ENCODE assay signal across 8 cellular contexts in the genomic region with DNA sequence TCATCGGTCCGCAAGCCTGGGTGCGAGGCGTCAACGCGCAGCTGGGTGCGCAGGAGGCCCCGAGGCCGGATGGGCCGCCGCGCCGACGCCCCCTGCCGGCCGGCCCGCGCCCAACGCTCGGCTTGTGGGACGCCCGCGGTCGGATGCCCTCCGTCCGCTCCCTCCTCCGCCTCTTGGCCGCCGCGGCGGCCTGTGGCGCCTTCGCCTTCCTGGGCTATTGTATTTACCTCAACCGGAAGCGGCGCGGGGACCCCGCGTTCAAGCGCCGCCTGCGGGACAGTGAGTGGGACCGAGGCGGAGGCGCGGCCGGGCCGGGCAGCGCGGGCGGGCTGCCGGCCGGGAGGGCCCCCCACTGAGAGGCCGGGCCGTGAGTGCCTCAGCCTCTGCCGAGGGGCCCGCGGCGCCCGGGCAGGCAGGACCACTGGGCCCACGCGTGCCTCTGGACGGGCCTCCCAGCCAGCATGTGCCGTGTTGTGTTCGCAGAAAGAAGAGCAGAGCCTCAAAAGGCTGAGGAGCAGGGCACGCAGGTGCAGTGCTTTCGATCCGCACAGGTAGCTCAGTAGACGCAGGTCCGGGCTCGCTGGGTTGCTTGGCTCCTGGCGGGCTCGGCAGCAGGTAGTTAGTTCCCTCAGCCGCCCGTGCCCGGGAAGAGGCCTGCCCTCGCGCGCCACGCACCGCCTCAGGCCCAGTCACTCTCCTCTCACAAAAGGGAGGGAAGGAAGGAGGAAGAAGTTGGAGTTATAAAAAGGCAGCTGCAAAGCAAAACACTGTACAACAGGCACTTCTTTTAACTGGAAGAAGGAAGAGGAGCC. TPM values are rescaled to one million over a fixed set of nuclear protein-coding genes. Genes with fewer than 3 reads are reported as not detected.
A peak's percentile ranks its signal among the peaks of the same experiment; 100 is the strongest.
DNase-seq lines count a peak whose midpoint lies in the region; ATAC-seq, FAIRE-seq and TF ChIP-seq lines count a peak whose summit lies in the region.

TOMM20L (plus strand) TSS at position 116 of the 812 bp plus-strand sequence; CDS start at position 144, 28 bp downstream.

- H3K27ac Mint-ChIP-seq in HFFc6 (peak within 1 kb of the TSS; percentile 67), activated B cell treated with CpG ODN at 0.5 μM for 24 hours (peak within 1 kb of the TSS; percentile 77)

- no peaks in the 10 kb centered on the region for H3K79me2 ChIP-seq in keratinocyte (ENCODE audit: control insufficient read depth, insufficient read depth, low read length)

- H3K9me3 ChIP-seq in keratinocyte (ENCODE audit: control insufficient read depth, low read depth, low read length): no peaks in the 10 kb centered on the region

- intact Hi-C loops in activated B cell treated with CpG ODN at 0.5 μM for 24 hours (cut with micrococcal nuclease): loop anchor here (1.0 to 2.0 kb wide), 4 partner anchors 19 to 288 kb away; partner anchors contain the start of genes KIAA0586, PSMA3 and TIMM9

- H3K9ac ChIP-seq in keratinocyte (ENCODE audit: control insufficient read depth, extremely low read depth, insufficient read depth, low read length): peak within 1 kb of the TSS; percentile 46

- no peaks in the 10 kb centered on the region for H4K20me1 ChIP-seq in keratinocyte (ENCODE audit: control insufficient read depth, extremely low read depth, insufficient read depth, low read length)

- dilution Hi-C loops in keratinocyte (cut with MboI; ENCODE audit: extremely low pct_ligation_motif_present, low sequenced_read_pairs): no loop called here

- H3K4me1 ChIP-seq in keratinocyte (ENCODE audit: control insufficient read depth, extremely low read depth, insufficient read depth, low read length): peaks cover 4% of the 10 kb centered on the region

- H3K4me3 Mint-ChIP-seq in HFFc6 (peak within 1 kb of the TSS; percentile 70), activated B cell treated with CpG ODN at 0.5 μM for 24 hours (peak within 1 kb of the TSS; percentile 83)

- no peaks in the 10 kb centered on the region for H3K36me3 Mint-ChIP-seq in HFFc6 (ENCODE audit: low read depth)
- H3K36me3 Mint-ChIP-seq in activated B cell treated with CpG ODN at 0.5 μM for 24 hours (ENCODE audit: low read depth): no peaks in the 10 kb centered on the region

- TF ChIP-seq CTCF in HFFc6 (IDR thresholded peaks at IDR 0.05) (peak; percentile 95), activated B cell treated with CpG ODN at 0.5 μM for 24 hours (IDR thresholded peaks at IDR 0.05) (peak; percentile 76), cardiac fibroblast (IDR thresholded peaks at IDR 0.05; ENCODE audit: low read depth, low read length) (peak; percentile 25), keratinocyte (optimal IDR thresholded peaks at IDR 0.05 in 1 of 3, IDR thresholded peaks at IDR 0.05 in 1 of 3, conservative IDR thresholded peaks at IDR 0.05 in 1 of 3; ENCODE audit: extremely low read depth in 1 of 3, insufficient read depth in 2 of 3, low read length in 3 of 3) (peak in 2 of 3 experiments; percentile 53 to 84)

- ATAC-seq in activated B cell treated with CpG ODN at 0.5 μM for 24 hours (ENCODE audit: low read depth): peak; percentile 92

- CTCF ChIA-PET in activated B cell treated with CpG ODN at 0.5 μM for 24 hours (lab: Charles Lee): interaction anchor here (0.6 to 2.0 kb wide), 15 partner anchors 16 to 287 kb away, joined by 3 to 5 read pairs (median 3); partner anchors contain the start of genes KIAA0586 and TIMM9

- no peaks in the 10 kb centered on the region for H3K27me3 ChIP-seq in keratinocyte (ENCODE audit: control insufficient read depth, extremely low read depth, insufficient read depth, low read length)

- DNase-seq in GM12892 (ENCODE audit: insufficient read length): peak; percentile 86
- peak; percentile 6 for DNase-seq in HFFc6
- DNase-seq in NCI-H1092 (lab: John Stamatoyannopoulos, UW): peak; percentile 54
- peak; percentile 83 for DNase-seq in activated B cell treated with CpG ODN at 0.5 μM for 24 hours
- DNase-seq in cardiac fibroblast (ENCODE audit: low read depth in 2 of 2): peak; percentile 62 to 71
- DNase-seq in keratinocyte (ENCODE audit: low read depth, low spot score): peak; percentile 2
- peak; percentile 45 to 63 for DNase-seq in stimulated activated CD4-positive, alpha-beta T cell treated with anti-CD3 and anti-CD28 coated beads, Interleukin-15, amount 100 ng/mL, for 1 hour (ENCODE audit: low read depth in 1 of 2, low spot score in 1 of 2)
- no peak for DNase-seq in RCC 7860 (ENCODE audit: low spot score)

- H3K9me3 Mint-ChIP-seq in HFFc6 (no peaks in the 10 kb centered on the region), activated B cell treated with CpG ODN at 0.5 μM for 24 hours (no peaks in the 10 kb centered on the region)

- POLR2A ChIA-PET in activated B cell treated with CpG ODN at 0.5 μM for 24 hours (lab: Charles Lee): interaction anchor here (1.0 to 3.5 kb wide), 3 partner anchors 31 to 1088 kb away, joined by 3 to 19 read pairs (median 16); partner anchors contain the start of genes ARID4A, JKAMP, KIAA0586 and L3HYPDH

- H3K36me3 ChIP-seq in keratinocyte (ENCODE audit: control insufficient read depth in 2 of 2, extremely low read depth in 1 of 2, insufficient read depth in 2 of 2, low read length in 2 of 2): no peaks in the 10 kb centered on the region

- H3K9me1 ChIP-seq in keratinocyte (ENCODE audit: control insufficient read depth, extremely low read depth, insufficient read depth, low read length): no peaks in the 10 kb centered on the region

- peak within 1 kb of the TSS; percentile 81 for H2AFZ ChIP-seq in keratinocyte (ENCODE audit: control insufficient read depth, low read length)

- FAIRE-seq in GM12892 (lab: Jason Lieb, UNC) (peak; percentile 82), keratinocyte (lab: Jason Lieb, UNC) (no peak), RCC 7860 (lab: Jason Lieb, UNC) (no peak)

- peak within 1 kb of the TSS; percentile 42 to 49 for H3K4me3 ChIP-seq in cardiac fibroblast (replicated peaks in 1 of 2; ENCODE audit: low read depth in 2 of 2, low read length in 2 of 2)
- peak within 1 kb of the TSS; percentile 21 to 56 (median 48) for H3K4me3 ChIP-seq in keratinocyte (ENCODE audit: control insufficient read depth in 2 of 3, extremely low read depth in 1 of 3, insufficient read depth in 2 of 3, low read depth in 1 of 3, low read length in 3 of 3)

- no peaks in the 10 kb centered on the region; the same call in 1 of the 2 replicates for H3K27me3 Mint-ChIP-seq in HFFc6 (ENCODE audit: insufficient read depth)
- no peaks in the 10 kb centered on the region for H3K27me3 Mint-ChIP-seq in activated B cell treated with CpG ODN at 0.5 μM for 24 hours

- peak; percentile 50; the same call in 1 of the 2 replicates for TF ChIP-seq POLR2A in GM12892 (IDR thresholded peaks at IDR 0.05; ENCODE audit: low read depth, low read length)

- no peak within 1 kb of the TSS for H3K27ac ChIP-seq in keratinocyte (ENCODE audit: control insufficient read depth, insufficient read depth, low read length)

- peak within 1 kb of the TSS; percentile 88 for H3K4me2 ChIP-seq in keratinocyte (ENCODE audit: control insufficient read depth, extremely low read depth, insufficient read depth, low read depth, low read length)

- H3K4me1 Mint-ChIP-seq in HFFc6 (ENCODE audit: low read depth) (no peaks in the 10 kb centered on the region), activated B cell treated with CpG ODN at 0.5 μM for 24 hours (peaks cover 14% of the 10 kb centered on the region)

RNA-seq across cellular contexts. Expression of gene TOMM20L, which starts in this region (rescaled TPM):
- polyA plus RNA-seq in GM12892 (2012; ENCODE audit: missing spikeins): not detected
- not detected for total RNA-seq in HFFc6 (2021; fragmentation: NEBNext Ultra II Directional; extraction: Animal tissue kit (Norgen Biotek cat#: 25700))
- total RNA-seq in activated B cell treated with CpG ODN at 0.5 μM for 24 hours: 0.37 TPM in 1 of 2 replicates, not detected in the other
- not detected in 3 replicates for polyA plus RNA-seq in keratinocyte
- not detected for polyA plus RNA-seq in keratinocyte (2011; ENCODE audit: low read depth)
- polyA plus RNA-seq in keratinocyte (2011; cell fraction: cytosol; rRNA removed): not detected in 2 replicates
- polyA plus RNA-seq in keratinocyte (2011; cell fraction: nucleus; rRNA removed): not detected in 2 replicates
- not detected in 2 replicates for polyA plus RNA-seq in keratinocyte (2012; ENCODE audit: low replicate concordance)
- not detected in 3 replicates for polyA minus RNA-seq in keratinocyte
- not detected for polyA minus RNA-seq in keratinocyte (2011; cell fraction: cytosol; rRNA and poly(A)+ RNA removed)
- polyA minus RNA-seq in keratinocyte (2011; cell fraction: nucleus; rRNA and poly(A)+ RNA removed): not detected in 2 replicates

Comparison
In these comparisons a context has a peak if more than half of its experiments do, and no peak if none do; other contexts are left out.
1. Peak in DNase-seq in HFFc6; RNA of the gene not detected or under 1 TPM.
2. Peak in DNase-seq and ATAC-seq in activated B cell treated with CpG ODN at 0.5 μM for 24 hours; RNA of the gene not detected or under 1 TPM.
3. Peak in DNase-seq, H3K4me3 ChIP-seq, H3K9ac ChIP-seq and H3K4me2 ChIP-seq in keratinocyte; RNA of the gene not detected or under 1 TPM.
4. CTCF ChIP-seq: peak in every context shown above with its lines; median percentile 95 in HFFc6; 76 in activated B cell treated with CpG ODN at 0.5 μM for 24 hours; 68 in keratinocyte; 25 in cardiac fibroblast.